8 cellular contexts compared by ENCODE assay signal in the genomic region with DNA sequence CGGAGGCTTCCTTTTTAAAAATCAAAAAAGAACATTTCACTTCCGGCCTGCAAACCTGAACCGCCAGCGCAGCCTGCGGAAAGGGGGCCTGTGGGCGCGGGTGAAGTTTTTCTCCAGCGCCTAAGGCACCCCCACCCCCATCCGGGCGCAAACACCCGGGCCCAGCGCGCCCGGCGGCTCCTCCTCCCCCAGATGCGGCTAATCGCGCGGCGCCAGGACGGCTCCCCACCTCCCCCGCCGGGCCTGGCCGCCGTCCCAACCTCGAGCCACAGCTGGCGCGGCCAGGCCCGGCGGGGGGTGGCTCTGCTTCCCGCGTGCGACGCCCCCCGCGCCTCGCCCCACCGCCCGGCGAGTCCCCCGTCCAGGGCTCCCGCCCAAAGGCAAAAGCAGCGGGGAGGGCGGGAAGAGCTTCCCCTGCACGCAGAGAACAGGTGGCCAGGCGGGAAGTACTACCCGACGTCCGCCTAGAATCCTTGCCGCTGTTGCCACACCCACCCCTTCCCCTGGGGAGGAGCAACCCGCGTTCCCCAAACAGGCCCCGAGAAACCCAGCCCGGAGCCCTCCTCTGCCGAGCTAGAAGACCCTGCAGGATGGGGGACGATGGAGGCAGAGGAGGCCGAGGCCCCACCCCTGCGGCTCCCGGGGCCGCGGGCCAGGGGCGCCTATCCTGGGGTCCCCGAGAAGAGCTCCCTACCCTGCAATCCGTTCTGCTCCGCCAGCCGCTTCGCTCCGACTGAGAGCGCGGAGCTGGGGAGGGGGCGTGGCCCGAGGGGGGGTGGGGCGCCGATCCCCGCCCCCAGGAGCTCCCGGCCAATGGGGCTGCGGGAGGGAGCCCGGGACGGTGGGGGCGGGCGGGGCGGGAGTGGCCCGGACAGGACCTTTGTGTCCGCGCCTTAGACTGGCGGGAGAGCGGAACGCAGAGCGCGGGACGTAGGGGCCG. TPM values are rescaled to one million over a fixed set of nuclear protein-coding genes. Genes with fewer than 3 reads are reported as not detected.
DNase-seq lines count a peak whose midpoint lies in the region; ATAC-seq and TF ChIP-seq lines count a peak whose summit lies in the region.

TSS of gene CARHSP1 (minus strand) at position 735 of the 940 bp plus-strand sequence. CDS start 9,678 bp downstream, outside the sequence.

- DNase-seq in C1 segment of cervical spinal cord (lab: John Stamatoyannopoulos, UW), result peak; percentile 9 to 90 (median 82)
- DNase-seq in NCI-H748 (lab: John Stamatoyannopoulos, UW; ENCODE audit: unreplicated experiment), result peak; percentile 90
- peak; percentile 71 to 75 for DNase-seq in activated CD4-positive, alpha-beta T cell treated with anti-CD3 and anti-CD28 coated beads, Interleukin-2, amount 50 U/mL, for 4 hours
- peak; percentile 92 for DNase-seq in dermis blood vessel endothelial cell
- peak; percentile 91 to 95 (median 91) for DNase-seq in right lobe of liver
- DNase-seq in stimulated activated CD4-positive, alpha-beta T cell treated with anti-CD3 and anti-CD28 coated beads, Interleukin-4, amount 100 ng/mL, for 48 hours (ENCODE audit: low read depth in 2 of 2), result peak; percentile 65 to 88

- no peak for TF ChIP-seq CTCF in right lobe of liver (IDR thresholded peaks at IDR 0.05)

- no peaks in the 10 kb centered on the region for H3K36me3 ChIP-seq in right lobe of liver

- no peaks in the 10 kb centered on the region for H3K9me3 ChIP-seq in right lobe of liver

- peak within 1 kb of the TSS; percentile 88 to 99 (median 92) for H3K4me3 ChIP-seq in right lobe of liver

- peak; percentile 61 for TF ChIP-seq POLR2A in right lobe of liver (IDR thresholded peaks at IDR 0.05)

- ATAC-seq in GM19372 (IDR thresholded peaks at IDR 0.05; ENCODE audit: low read depth, unreplicated experiment) (peak; percentile 68), HG03521 (IDR thresholded peaks at IDR 0.05; ENCODE audit: unreplicated experiment) (peak; percentile 62), right lobe of liver (peak; percentile 69 to 87 (median 74))

- H3K4me1 ChIP-seq in right lobe of liver, result peaks cover 0 to 47% (median 22%) of the 10 kb centered on the region in 4 donors

- no peaks in the 10 kb centered on the region for H3K27me3 ChIP-seq in right lobe of liver

- WGBS in right lobe of liver (ENCODE audit: insufficient coverage, low coverage, low lambda C conversion rate, missing lambda C conversion rate), result 0% methylated on average over 3 of the region's 92 CpGs

- H3K27ac ChIP-seq in right lobe of liver, result peak within 1 kb of the TSS; percentile 78 to 89 (median 89)

- intact Hi-C loops in right lobe of liver (cut with DNase I), result loop anchor here in 1 of 2 donors (10.0 kb wide), 1 partner anchor 64 kb away; no protein-coding TSS in a partner anchor

RNA-seq across cellular contexts. Expression of gene CARHSP1, which starts in this region (rescaled TPM):
- total RNA-seq in dermis blood vessel endothelial cell (157 and 172 TPM in 2 replicates), right lobe of liver (100 to 1,000 TPM in 1 of 6 experiments, 10 to 100 TPM in 5; 61.5 to 132 (median 73.1) TPM)

Comparison
In these comparisons a context has a peak if more than half of its experiments do, and no peak if none do; other contexts are left out.
1. Peak in every context shown above with its lines: DNase-seq, ATAC-seq, H3K4me3 ChIP-seq and H3K27ac ChIP-seq.